8 cellular contexts compared by ENCODE assay signal in genomic region chr17:77429985-77430752, GRCh38.
A peak's percentile ranks its signal among the peaks of the same experiment; 100 is the strongest.
DNase-seq lines count a peak whose midpoint lies in the region; ATAC-seq lines count a peak whose summit lies in the region.

No MANE protein-coding gene starts in this region.

- no peak overlapping the region for H3K4me3 ChIP-seq in MG63

- DNase-seq in GM04503 (ENCODE audit: low read depth) (peak; percentile 98), MG63 (peak; percentile 99), kidney glomerular epithelial cell (lab: John Stamatoyannopoulos, UW) (peak; percentile 94)
- peak; percentile 73 for DNase-seq in central memory CD4-positive, alpha-beta T cell
- DNase-seq in stimulated activated CD4-positive, alpha-beta T cell treated with anti-CD3 and anti-CD28 coated beads, Interleukin-1b, Interleukin-23, amount 100 ng/mL, for 24 hours (ENCODE audit: low read depth in 4 of 4, low spot score in 1 of 4), result peak; percentile 71 to 84 (median 78)

- H3K27me3 ChIP-seq in MG63, result no peaks in the 10 kb centered on the region

- H3K36me3 ChIP-seq in MG63, result peaks cover 78% of the 10 kb centered on the region

- no peaks in the 10 kb centered on the region for H3K9me3 ChIP-seq in MG63

- peak; percentile 65 to 72 for ATAC-seq in activated CD4-positive, CD25-positive, alpha-beta regulatory T cell treated with anti-CD3 and anti-CD28 coated beads, Interleukin-2, amount 50 U/mL, for 24 hours
- ATAC-seq in HG02938 (IDR thresholded peaks at IDR 0.05; ENCODE audit: unreplicated experiment), result no peak
- no peak for ATAC-seq in HG02840 (IDR thresholded peaks at IDR 0.05; ENCODE audit: low FRiP score, unreplicated experiment)

Comparison
In these comparisons a context has a peak if more than half of its experiments do, and no peak if none do; other contexts are left out.
1. ATAC-seq: peak in activated CD4-positive, CD25-positive, alpha-beta regulatory T cell treated with anti-CD3 and anti-CD28 coated beads, Interleukin-2, amount 50 U/mL, for 24 hours (2 of 2); none in HG02938 (single experiment) and HG02840 (single experiment).
2. Peak in every context shown above with its lines, with median percentiles within 50 percentile points of each other: DNase-seq.